In genomic region chrX:17032351-17032750, GRCh38 we compare ENCODE assay signal across 1 cellular context.
TF ChIP-seq lines count a peak whose summit lies in the region.

No MANE protein-coding gene starts in this region.

TF ChIP-seq in GM23338, 12 proteins besides CTCF, POLR2A, EP300 and RAD21 (continued from another document):
- TF ChIP-seq, protein P1, sequence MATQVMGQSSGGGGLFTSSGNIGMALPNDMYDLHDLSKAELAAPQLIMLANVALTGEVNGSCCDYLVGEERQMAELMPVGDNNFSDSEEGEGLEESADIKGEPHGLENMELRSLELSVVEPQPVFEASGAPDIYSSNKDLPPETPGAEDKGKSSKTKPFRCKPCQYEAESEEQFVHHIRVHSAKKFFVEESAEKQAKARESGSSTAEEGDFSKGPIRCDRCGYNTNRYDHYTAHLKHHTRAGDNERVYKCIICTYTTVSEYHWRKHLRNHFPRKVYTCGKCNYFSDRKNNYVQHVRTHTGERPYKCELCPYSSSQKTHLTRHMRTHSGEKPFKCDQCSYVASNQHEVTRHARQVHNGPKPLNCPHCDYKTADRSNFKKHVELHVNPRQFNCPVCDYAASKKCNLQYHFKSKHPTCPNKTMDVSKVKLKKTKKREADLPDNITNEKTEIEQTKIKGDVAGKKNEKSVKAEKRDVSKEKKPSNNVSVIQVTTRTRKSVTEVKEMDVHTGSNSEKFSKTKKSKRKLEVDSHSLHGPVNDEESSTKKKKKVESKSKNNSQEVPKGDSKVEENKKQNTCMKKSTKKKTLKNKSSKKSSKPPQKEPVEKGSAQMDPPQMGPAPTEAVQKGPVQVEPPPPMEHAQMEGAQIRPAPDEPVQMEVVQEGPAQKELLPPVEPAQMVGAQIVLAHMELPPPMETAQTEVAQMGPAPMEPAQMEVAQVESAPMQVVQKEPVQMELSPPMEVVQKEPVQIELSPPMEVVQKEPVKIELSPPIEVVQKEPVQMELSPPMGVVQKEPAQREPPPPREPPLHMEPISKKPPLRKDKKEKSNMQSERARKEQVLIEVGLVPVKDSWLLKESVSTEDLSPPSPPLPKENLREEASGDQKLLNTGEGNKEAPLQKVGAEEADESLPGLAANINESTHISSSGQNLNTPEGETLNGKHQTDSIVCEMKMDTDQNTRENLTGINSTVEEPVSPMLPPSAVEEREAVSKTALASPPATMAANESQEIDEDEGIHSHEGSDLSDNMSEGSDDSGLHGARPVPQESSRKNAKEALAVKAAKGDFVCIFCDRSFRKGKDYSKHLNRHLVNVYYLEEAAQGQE (IDR thresholded peaks at IDR 0.05; ENCODE audit: unreplicated experiment): no peak
- TF ChIP-seq, protein P2, sequence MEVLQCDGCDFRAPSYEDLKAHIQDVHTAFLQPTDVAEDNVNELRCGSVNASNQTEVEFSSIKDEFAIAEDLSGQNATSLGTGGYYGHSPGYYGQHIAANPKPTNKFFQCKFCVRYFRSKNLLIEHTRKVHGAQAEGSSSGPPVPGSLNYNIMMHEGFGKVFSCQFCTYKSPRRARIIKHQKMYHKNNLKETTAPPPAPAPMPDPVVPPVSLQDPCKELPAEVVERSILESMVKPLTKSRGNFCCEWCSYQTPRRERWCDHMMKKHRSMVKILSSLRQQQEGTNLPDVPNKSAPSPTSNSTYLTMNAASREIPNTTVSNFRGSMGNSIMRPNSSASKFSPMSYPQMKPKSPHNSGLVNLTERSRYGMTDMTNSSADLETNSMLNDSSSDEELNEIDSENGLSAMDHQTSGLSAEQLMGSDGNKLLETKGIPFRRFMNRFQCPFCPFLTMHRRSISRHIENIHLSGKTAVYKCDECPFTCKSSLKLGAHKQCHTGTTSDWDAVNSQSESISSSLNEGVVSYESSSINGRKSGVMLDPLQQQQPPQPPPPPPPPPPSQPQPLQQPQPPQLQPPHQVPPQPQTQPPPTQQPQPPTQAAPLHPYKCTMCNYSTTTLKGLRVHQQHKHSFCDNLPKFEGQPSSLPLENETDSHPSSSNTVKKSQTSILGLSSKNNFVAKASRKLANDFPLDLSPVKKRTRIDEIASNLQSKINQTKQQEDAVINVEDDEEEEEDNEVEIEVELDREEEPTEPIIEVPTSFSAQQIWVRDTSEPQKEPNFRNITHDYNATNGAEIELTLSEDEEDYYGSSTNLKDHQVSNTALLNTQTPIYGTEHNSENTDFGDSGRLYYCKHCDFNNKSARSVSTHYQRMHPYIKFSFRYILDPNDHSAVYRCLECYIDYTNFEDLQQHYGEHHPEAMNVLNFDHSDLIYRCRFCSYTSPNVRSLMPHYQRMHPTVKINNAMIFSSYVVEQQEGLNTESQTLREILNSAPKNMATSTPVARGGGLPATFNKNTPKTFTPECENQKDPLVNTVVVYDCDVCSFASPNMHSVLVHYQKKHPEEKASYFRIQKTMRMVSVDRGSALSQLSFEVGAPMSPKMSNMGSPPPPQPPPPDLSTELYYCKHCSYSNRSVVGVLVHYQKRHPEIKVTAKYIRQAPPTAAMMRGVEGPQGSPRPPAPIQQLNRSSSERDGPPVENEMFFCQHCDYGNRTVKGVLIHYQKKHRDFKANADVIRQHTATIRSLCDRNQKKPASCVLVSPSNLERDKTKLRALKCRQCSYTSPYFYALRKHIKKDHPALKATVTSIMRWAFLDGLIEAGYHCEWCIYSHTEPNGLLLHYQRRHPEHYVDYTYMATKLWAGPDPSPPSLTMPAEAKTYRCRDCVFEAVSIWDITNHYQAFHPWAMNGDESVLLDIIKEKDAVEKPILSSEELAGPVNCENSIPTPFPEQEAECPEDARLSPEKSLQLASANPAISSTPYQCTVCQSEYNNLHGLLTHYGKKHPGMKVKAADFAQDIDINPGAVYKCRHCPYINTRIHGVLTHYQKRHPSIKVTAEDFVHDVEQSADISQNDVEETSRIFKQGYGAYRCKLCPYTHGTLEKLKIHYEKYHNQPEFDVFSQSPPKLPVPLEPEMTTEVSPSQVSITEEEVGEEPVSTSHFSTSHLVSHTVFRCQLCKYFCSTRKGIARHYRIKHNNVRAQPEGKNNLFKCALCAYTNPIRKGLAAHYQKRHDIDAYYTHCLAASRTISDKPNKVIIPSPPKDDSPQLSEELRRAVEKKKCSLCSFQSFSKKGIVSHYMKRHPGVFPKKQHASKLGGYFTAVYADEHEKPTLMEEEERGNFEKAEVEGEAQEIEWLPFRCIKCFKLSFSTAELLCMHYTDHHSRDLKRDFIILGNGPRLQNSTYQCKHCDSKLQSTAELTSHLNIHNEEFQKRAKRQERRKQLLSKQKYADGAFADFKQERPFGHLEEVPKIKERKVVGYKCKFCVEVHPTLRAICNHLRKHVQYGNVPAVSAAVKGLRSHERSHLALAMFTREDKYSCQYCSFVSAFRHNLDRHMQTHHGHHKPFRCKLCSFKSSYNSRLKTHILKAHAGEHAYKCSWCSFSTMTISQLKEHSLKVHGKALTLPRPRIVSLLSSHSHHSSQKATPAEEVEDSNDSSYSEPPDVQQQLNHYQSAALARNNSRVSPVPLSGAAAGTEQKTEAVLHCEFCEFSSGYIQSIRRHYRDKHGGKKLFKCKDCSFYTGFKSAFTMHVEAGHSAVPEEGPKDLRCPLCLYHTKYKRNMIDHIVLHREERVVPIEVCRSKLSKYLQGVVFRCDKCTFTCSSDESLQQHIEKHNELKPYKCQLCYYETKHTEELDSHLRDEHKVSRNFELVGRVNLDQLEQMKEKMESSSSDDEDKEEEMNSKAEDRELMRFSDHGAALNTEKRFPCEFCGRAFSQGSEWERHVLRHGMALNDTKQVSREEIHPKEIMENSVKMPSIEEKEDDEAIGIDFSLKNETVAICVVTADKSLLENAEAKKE (CRISPR knock-in tag; IDR thresholded peaks at IDR 0.05): no peak
- TF ChIP-seq ZNF331 (CRISPR knock-in tag; IDR thresholded peaks at IDR 0.05; ENCODE audit: low read depth): no peak
- TF ChIP-seq STAT1 (IDR thresholded peaks at IDR 0.05; ENCODE audit: unreplicated experiment): no peak
- no peak for TF ChIP-seq EZH2 (IDR thresholded peaks at IDR 0.05; ENCODE audit: low read depth, unreplicated experiment)
- TF ChIP-seq NANOG (IDR thresholded peaks at IDR 0.05; ENCODE audit: borderline replicate concordance): no peak
- TF ChIP-seq CREB1 (CRISPR knock-in tag; IDR thresholded peaks at IDR 0.05; ENCODE audit: low read depth): no peak
